9 cellular contexts compared by ENCODE assay signal in genomic region chr1:85297538-85297854, GRCh38. TPM values are rescaled to one million over a fixed set of nuclear protein-coding genes. Genes with fewer than 3 reads are reported as not detected.
A peak's percentile ranks its signal among the peaks of the same experiment; 100 is the strongest.
DNase-seq lines count a peak whose midpoint lies in the region; ATAC-seq and TF ChIP-seq lines count a peak whose summit lies in the region.
"Had no signal": no experiment of that assay in that cellular context is flagged by ENCODE, and none has a peak within 500 bp of the region (broad histone marks: within the 10 kb centered on the region; RNA-seq: fewer than 3 reads in every experiment).

No MANE protein-coding gene starts in this region.

- H3K36me3 Mint-ChIP-seq in HFFc6 (ENCODE audit: low read depth) (no peaks in the 10 kb centered on the region), chondrocyte (ENCODE audit: low read depth) (no peaks in the 10 kb centered on the region), naive B cell (peaks cover 0 to 4% of the 10 kb centered on the region in 2 donors)

- TF ChIP-seq CTCF in 22Rv1 (IDR thresholded peaks at IDR 0.05) (no peak), HFFc6 (IDR thresholded peaks at IDR 0.05) (no peak), chondrocyte (IDR thresholded peaks at IDR 0.05) (no peak), ovary (IDR thresholded peaks at IDR 0.05) (no peak)

- DNase-seq in HFFc6 (no peak), chondrocyte (ENCODE audit: low spot score) (no peak), naive B cell (no peak), SIG-M5 (lab: John Stamatoyannopoulos, UW) (no peak), ovary (no peak), DMS53 treated with DMSO at 0.1 percent for 48 hours (lab: John Stamatoyannopoulos, UW; ENCODE audit: unreplicated experiment) (no peak)
- no peak for DNase-seq in activated effector memory CD4-positive, alpha-beta T cell treated with Interleukin-2 at 50 U/mL for 16 hours
- DNase-seq: OCI-M1 had no signal

- no peak for ATAC-seq in naive B cell (ENCODE audit: low read depth in 2 of 2)

- H3K27ac ChIP-seq in 22Rv1 (peak overlapping the region; percentile 46), ovary (no peak overlapping the region)

- WGBS in ovary, 3 donors: 10 to 26% (median 22%) methylated on average over 1 of the region's 1 CpG

- no peaks in the 10 kb centered on the region for H3K27me3 ChIP-seq in ovary

- intact Hi-C loops in ovary (cut with DNase I): no loop called here

- no peaks in the 10 kb centered on the region for H3K9me3 ChIP-seq in ovary

- no peak for TF ChIP-seq EP300 in ovary (IDR thresholded peaks at IDR 0.05)

- no peak overlapping the region for H3K4me3 ChIP-seq in ovary

- no peaks in the 10 kb centered on the region for H3K9me3 Mint-ChIP-seq in HFFc6
- H3K9me3 Mint-ChIP-seq in chondrocyte (ENCODE audit: low read depth): no peaks in the 10 kb centered on the region
- H3K9me3 Mint-ChIP-seq in naive B cell: no peaks in the 10 kb centered on the region

- H3K4me1 ChIP-seq in ovary (ENCODE audit: insufficient read depth): peaks cover 13% of the 10 kb centered on the region

- H3K36me3 ChIP-seq in ovary: no peaks in the 10 kb centered on the region

- H3K27ac Mint-ChIP-seq in HFFc6 (peak overlapping the region; percentile 89), chondrocyte (ENCODE audit: unreplicated experiment) (peak overlapping the region; percentile 87), naive B cell (peak overlapping the region in 2 of 6 donors; percentile 66 to 79)

- H3K27me3 Mint-ChIP-seq in HFFc6 (ENCODE audit: insufficient read depth): no peaks in the 10 kb centered on the region; the same call in none of the 2 replicates
- H3K27me3 Mint-ChIP-seq in chondrocyte (ENCODE audit: low read depth): no peaks in the 10 kb centered on the region
- no peaks in the 10 kb centered on the region for H3K27me3 Mint-ChIP-seq in naive B cell

- no peak for TF ChIP-seq POLR2A in ovary (IDR thresholded peaks at IDR 0.05)

- H3K4me1 Mint-ChIP-seq in HFFc6 (ENCODE audit: low read depth) (peaks cover 45% of the 10 kb centered on the region), chondrocyte (ENCODE audit: low read depth) (peaks cover 39% of the 10 kb centered on the region), naive B cell (peaks cover 21 to 38% (median 33%) of the 10 kb centered on the region in 3 donors)

- peak overlapping the region; percentile 80 for H3K4me3 Mint-ChIP-seq in HFFc6
- H3K4me3 Mint-ChIP-seq in chondrocyte (ENCODE audit: unreplicated experiment): peak overlapping the region; percentile 33
- peak overlapping the region in 5 of 8 donors; percentile 12 to 61 (median 52) for H3K4me3 Mint-ChIP-seq in naive B cell

RNA-seq across cellular contexts. Expression of gene BCL10, which starts 21.1 kb away (rescaled TPM):
- total RNA-seq in HFFc6 (2021; fragmentation: NEBNext Ultra II Directional; extraction: Animal tissue kit (Norgen Biotek cat#: 25700)): 10 to 100 TPM; 33.4 to 45.6 (median 39.2) TPM
- total RNA-seq in chondrocyte (21.9 to 26.5 TPM (median 24.9 TPM) in 3 replicates), ovary (10 to 100 TPM; 12.8 to 23.6 (median 18.5) TPM)
- polyA plus RNA-seq in naive B cell (ENCODE audit: low read depth in 6 of 6) (10 to 100 TPM; 48.6 to 83.4 (median 62.4) TPM), ovary (10 to 100 TPM in 1 of 2 donors, 1 to 10 TPM in 1; 8.1 to 13.6 TPM)

RNA-seq across cellular contexts. Expression of gene C1orf52, which starts 38.0 kb away (rescaled TPM):
- 10 to 100 TPM; 20.6 to 26.1 (median 22.7) TPM for total RNA-seq in HFFc6 (2021; fragmentation: NEBNext Ultra II Directional; extraction: Animal tissue kit (Norgen Biotek cat#: 25700))
- total RNA-seq in chondrocyte (27.1 to 31.3 TPM (median 28.0 TPM) in 3 replicates), ovary (10 to 100 TPM; 10.7 to 24.6 (median 18.8) TPM)
- polyA plus RNA-seq in naive B cell (ENCODE audit: low read depth in 6 of 6) (10 to 100 TPM; 23.3 to 33.6 (median 27.0) TPM), ovary (10 to 100 TPM; 20.1 to 23.9 TPM)
